In the genomic region with DNA sequence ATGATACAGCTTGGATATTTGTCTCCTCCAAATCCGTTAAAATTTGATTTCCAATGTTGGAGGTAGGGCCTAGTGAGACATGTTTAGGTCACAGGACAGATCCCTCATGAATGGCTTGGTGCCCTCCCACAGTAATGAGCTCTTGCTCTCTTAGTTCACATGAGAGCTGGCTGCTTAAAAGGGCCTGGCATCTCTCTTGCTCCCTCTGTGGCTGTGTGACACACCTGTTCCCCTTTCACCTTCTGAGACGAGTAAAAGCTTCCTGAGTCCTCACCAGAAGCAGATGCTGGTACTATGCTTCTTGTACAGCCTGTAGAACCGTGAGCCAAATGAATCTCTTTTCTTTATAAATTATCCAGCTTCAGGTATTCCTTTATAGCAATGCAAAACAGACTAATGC, we compare ENCODE assay signal across 21 cellular contexts. TPM values are rescaled to one million over a fixed set of nuclear protein-coding genes. Genes with fewer than 3 reads are reported as not detected.
DNase-seq lines count a peak whose midpoint lies in the region; ATAC-seq and TF ChIP-seq lines count a peak whose summit lies in the region.
"Had no signal": no experiment of that assay in that cellular context is flagged by ENCODE, and none has a peak within 500 bp of the region (broad histone marks: within the 10 kb centered on the region; RNA-seq: fewer than 3 reads in every experiment).

No MANE protein-coding gene starts in this region.

- peaks cover 40% of the 10 kb centered on the region for H3K4me1 Mint-ChIP-seq in activated CD8-positive, alpha-beta T cell treated with anti-CD3 and anti-CD28 coated beads for 36 hours (ENCODE audit: low read depth)
- peaks cover 25% of the 10 kb centered on the region for H3K4me1 Mint-ChIP-seq in activated CD8-positive, alpha-beta T cell treated with anti-CD3 and anti-CD28 coated beads, Interleukin-2, amount 10 ng/mL, durations not matched to agents 7 days and 5 days (ENCODE audit: low read depth)

- no peak overlapping the region for H3K4me3 Mint-ChIP-seq in activated CD8-positive, alpha-beta T cell treated with anti-CD3 and anti-CD28 coated beads for 36 hours
- no peak overlapping the region for H3K4me3 Mint-ChIP-seq in activated CD8-positive, alpha-beta T cell treated with anti-CD3 and anti-CD28 coated beads, Interleukin-2, amount 10 ng/mL, durations not matched to agents 7 days and 5 days
- H3K4me3 Mint-ChIP-seq: stimulated activated naive CD8-positive, alpha-beta T cell treated with anti-CD3 and anti-CD28 coated beads, Interleukin-15, Interleukin-2, amounts not matched to agents 100 ng/mL and 50 ng/mL, for 24 hours had no signal

- H3K27ac Mint-ChIP-seq in activated CD8-positive, alpha-beta T cell treated with anti-CD3 and anti-CD28 coated beads for 36 hours: peak overlapping the region; percentile 48
- H3K27ac Mint-ChIP-seq in activated CD8-positive, alpha-beta T cell treated with anti-CD3 and anti-CD28 coated beads, Interleukin-2, amount 10 ng/mL, durations not matched to agents 7 days and 5 days: no peak overlapping the region
- H3K27ac Mint-ChIP-seq: stimulated activated naive CD8-positive, alpha-beta T cell treated with anti-CD3 and anti-CD28 coated beads, Interleukin-15, Interleukin-2, amounts not matched to agents 100 ng/mL and 50 ng/mL, for 24 hours had no signal

- H3K4me3 ChIP-seq in gastroesophageal sphincter (no peak overlapping the region), smooth muscle cell (no peak overlapping the region)
- H3K4me3 ChIP-seq: HAP-1, heart left ventricle, right atrium auricular region had no signal

- H3K27me3 ChIP-seq in gastroesophageal sphincter (no peaks in the 10 kb centered on the region), smooth muscle cell (ENCODE audit: low read depth) (no peaks in the 10 kb centered on the region)
- H3K27me3 ChIP-seq: heart left ventricle, right atrium auricular region had no signal

- TF ChIP-seq POLR2A in gastroesophageal sphincter (IDR thresholded peaks at IDR 0.05): no peak

- H3F3A ChIP-seq in smooth muscle cell (ENCODE audit: low read depth): peaks cover 18% of the 10 kb centered on the region

- H3K4me2 ChIP-seq in smooth muscle cell: no peak overlapping the region

- TF ChIP-seq EP300 in gastroesophageal sphincter (IDR thresholded peaks at IDR 0.05): no peak

- DNase-seq in activated CD8-positive, alpha-beta T cell treated with anti-CD3 and anti-CD28 coated beads for 36 hours: peak; percentile 27
- DNase-seq in activated CD8-positive, alpha-beta T cell treated with anti-CD3 and anti-CD28 coated beads, Interleukin-2, amount 10 ng/mL, durations not matched to agents 7 days and 5 days: no peak
- DNase-seq in HT-29 (ENCODE audit: low spot score) (peak; percentile 49), smooth muscle cell (lab: John Stamatoyannopoulos, UW; ENCODE audit: unreplicated experiment) (no peak), iPS-NIHi7 (ENCODE audit: extremely low spot score) (no peak)
- DNase-seq in stimulated activated CD4-positive, alpha-beta T cell treated with anti-CD3 and anti-CD28 coated beads, Interleukin-4, amount 100 ng/mL, for 1 hour: no peak
- DNase-seq: cortex of kidney, erythroblast, heart left ventricle, KG1, kidney glomerular epithelial cell, naive B cell, NCI-H146, NCI-H524 treated with DMSO at 0.1 percent for 48 hours had no signal

- no peak for ATAC-seq in activated CD8-positive, alpha-beta T cell treated with anti-CD3 and anti-CD28 coated beads for 36 hours
- ATAC-seq in activated CD8-positive, alpha-beta T cell treated with anti-CD3 and anti-CD28 coated beads, Interleukin-2, amount 10 ng/mL, durations not matched to agents 7 days and 5 days: no peak
- ATAC-seq in gastroesophageal sphincter (no peak), HG02798 (IDR thresholded peaks at IDR 0.05; ENCODE audit: poor library complexity, unreplicated experiment) (no peak)
- ATAC-seq: activated CD4-positive, CD25-positive, alpha-beta regulatory T cell treated with anti-CD3 and anti-CD28 coated beads, Interleukin-2, amount 50 U/mL, for 24 hours; heart left ventricle had no signal

- no peak overlapping the region for H3K9ac ChIP-seq in smooth muscle cell (ENCODE audit: low read depth)

- peaks cover 0 to 12% (median 0%) of the 10 kb centered on the region in 3 donors for H3K9me3 ChIP-seq in gastroesophageal sphincter
- H3K9me3 ChIP-seq in smooth muscle cell (replicated peaks; ENCODE audit: low read depth): no peaks in the 10 kb centered on the region
- H3K9me3 ChIP-seq: HAP-1 had no signal

- H3K27ac ChIP-seq in gastroesophageal sphincter (peak overlapping the region in 3 of 4 donors; percentile 83 to 99 (median 98)), smooth muscle cell (ENCODE audit: low read depth) (peak overlapping the region; percentile 90)

- H2AFZ ChIP-seq in smooth muscle cell (ENCODE audit: low read depth): no peak overlapping the region

- H3K4me1 ChIP-seq in gastroesophageal sphincter (peaks cover 8 to 58% (median 17%) of the 10 kb centered on the region in 3 donors), smooth muscle cell (ENCODE audit: low read depth) (peaks cover 22% of the 10 kb centered on the region)

- peaks cover 21% of the 10 kb centered on the region for H3K36me3 Mint-ChIP-seq in activated CD8-positive, alpha-beta T cell treated with anti-CD3 and anti-CD28 coated beads for 36 hours (ENCODE audit: low read depth)
- H3K36me3 Mint-ChIP-seq in activated CD8-positive, alpha-beta T cell treated with anti-CD3 and anti-CD28 coated beads, Interleukin-2, amount 10 ng/mL, durations not matched to agents 7 days and 5 days (ENCODE audit: low read depth): peaks cover 18% of the 10 kb centered on the region

- H4K20me1 ChIP-seq in smooth muscle cell (ENCODE audit: low read depth): peaks cover 5% of the 10 kb centered on the region

- intact Hi-C loops in activated CD8-positive, alpha-beta T cell treated with anti-CD3 and anti-CD28 coated beads for 36 hours (cut with micrococcal nuclease): no loop called here

- peaks cover 49% of the 10 kb centered on the region for H3K79me2 ChIP-seq in smooth muscle cell (ENCODE audit: low read depth)

- peaks cover 20% of the 10 kb centered on the region for H3K9me3 Mint-ChIP-seq in activated CD8-positive, alpha-beta T cell treated with anti-CD3 and anti-CD28 coated beads for 36 hours
- H3K9me3 Mint-ChIP-seq in activated CD8-positive, alpha-beta T cell treated with anti-CD3 and anti-CD28 coated beads, Interleukin-2, amount 10 ng/mL, durations not matched to agents 7 days and 5 days (ENCODE audit: insufficient read depth): peaks cover 13% of the 10 kb centered on the region

- CTCF ChIA-PET in activated CD8-positive, alpha-beta T cell treated with anti-CD3 and anti-CD28 coated beads for 36 hours (lab: Charles Lee): interaction anchor here (0.8 to 3.7 kb wide), 8 partner anchors 11 to 243 kb away, joined by 3 to 24 read pairs (median 6); no protein-coding TSS in a partner anchor
- CTCF ChIA-PET in activated CD8-positive, alpha-beta T cell treated with anti-CD3 and anti-CD28 coated beads, Interleukin-2, amount 10 ng/mL, durations not matched to agents 7 days and 5 days (lab: Charles Lee): interaction anchor here (0.6 to 2.9 kb wide), 6 partner anchors 10 to 924 kb away, joined by 3 to 9 read pairs (median 3); no protein-coding TSS in a partner anchor

- peaks cover 0 to 4% of the 10 kb centered on the region in 2 donors for H3K36me3 ChIP-seq in gastroesophageal sphincter
- H3K36me3 ChIP-seq in smooth muscle cell (ENCODE audit: low read depth): no peaks in the 10 kb centered on the region

- 80% methylated on average over 3 of the region's 3 CpGs; no CpG with 5 or more reads in 1 of the 2 donors for WGBS in gastroesophageal sphincter (ENCODE audit: low coverage in 1 of 2), 2 donors
- 85% methylated on average over 3 of the region's 3 CpGs for WGBS in smooth muscle cell (ENCODE audit: low lambda C conversion rate)

- no peaks in the 10 kb centered on the region for H3K27me3 Mint-ChIP-seq in activated CD8-positive, alpha-beta T cell treated with anti-CD3 and anti-CD28 coated beads for 36 hours
- no peaks in the 10 kb centered on the region for H3K27me3 Mint-ChIP-seq in activated CD8-positive, alpha-beta T cell treated with anti-CD3 and anti-CD28 coated beads, Interleukin-2, amount 10 ng/mL, durations not matched to agents 7 days and 5 days (ENCODE audit: low read depth)
- H3K27me3 Mint-ChIP-seq: naive B cell; stimulated activated naive CD8-positive, alpha-beta T cell treated with anti-CD3 and anti-CD28 coated beads, Interleukin-15, Interleukin-2, amounts not matched to agents 100 ng/mL and 50 ng/mL, for 24 hours had no signal

- TF ChIP-seq CTCF in activated CD8-positive, alpha-beta T cell treated with anti-CD3 and anti-CD28 coated beads for 36 hours (IDR thresholded peaks at IDR 0.05): no peak
- TF ChIP-seq CTCF in gastroesophageal sphincter (IDR thresholded peaks at IDR 0.05) (no peak), smooth muscle cell (IDR thresholded peaks at IDR 0.05; ENCODE audit: borderline replicate concordance, insufficient read depth, poor library complexity, severe bottlenecking) (no peak)

- POLR2A ChIA-PET in activated CD8-positive, alpha-beta T cell treated with anti-CD3 and anti-CD28 coated beads for 36 hours (lab: Charles Lee): interaction anchor here (0.5 to 1.5 kb wide), 4 partner anchors 16 to 170 kb away, joined by 3 to 4 read pairs (median 3); no protein-coding TSS in a partner anchor
- POLR2A ChIA-PET in activated CD8-positive, alpha-beta T cell treated with anti-CD3 and anti-CD28 coated beads, Interleukin-2, amount 10 ng/mL, durations not matched to agents 7 days and 5 days (lab: Charles Lee): no interaction called here

RNA-seq across cellular contexts. Expression of a gene that starts 3.5 kb away (rescaled TPM):
- total RNA-seq in activated CD8-positive, alpha-beta T cell treated with anti-CD3 and anti-CD28 coated beads for 36 hours: 1 to 10 TPM; 6.6 to 7.2 TPM
- 1 to 10 TPM; 3.4 to 3.8 TPM for total RNA-seq in activated CD8-positive, alpha-beta T cell treated with anti-CD3 and anti-CD28 coated beads, Interleukin-2, amount 10 ng/mL, durations not matched to agents 7 days and 5 days
- total RNA-seq in HT-29 (2014; rRNA removed; shearing (Covaris generic)): 37.3 and 44.2 TPM in 2 replicates
- total RNA-seq in gastroesophageal sphincter: 10 to 100 TPM; 19.1 to 41.9 (median 25.5) TPM
- 8.8 and 13.6 TPM in 2 replicates for total RNA-seq in smooth muscle cell
- 15.4 and 22.4 TPM in 2 replicates for polyA plus RNA-seq in smooth muscle cell

RNA-seq across cellular contexts. Expression of a gene that starts 45.6 kb away (rescaled TPM):
- not detected for total RNA-seq in activated CD8-positive, alpha-beta T cell treated with anti-CD3 and anti-CD28 coated beads for 36 hours
- total RNA-seq in activated CD8-positive, alpha-beta T cell treated with anti-CD3 and anti-CD28 coated beads, Interleukin-2, amount 10 ng/mL, durations not matched to agents 7 days and 5 days: not detected
- total RNA-seq in HT-29 (2014; rRNA removed; shearing (Covaris generic)): 0.34 TPM in 1 of 2 replicates, not detected in the other
- total RNA-seq in gastroesophageal sphincter: under 1 TPM in 1 of 4 donors, not detected in 3; 0.81 TPM
- total RNA-seq in smooth muscle cell: not detected in 2 replicates
- not detected in 2 replicates for polyA plus RNA-seq in smooth muscle cell
- total RNA-seq: T-helper 1 cell treated with Interleukin-12 subunit alpha and Interleukin-12 subunit beta and Interleukin-4 antibody, amounts not matched to agents 30 ng/mL and 1 ng/mL, for 36 hours had no signal

RNA-seq across cellular contexts. Expression of a gene that starts 55.5 kb away (rescaled TPM):
- total RNA-seq in activated CD8-positive, alpha-beta T cell treated with anti-CD3 and anti-CD28 coated beads for 36 hours: 100 to 1,000 TPM; 214 to 215 TPM
- 100 to 1,000 TPM; 252 to 274 TPM for total RNA-seq in activated CD8-positive, alpha-beta T cell treated with anti-CD3 and anti-CD28 coated beads, Interleukin-2, amount 10 ng/mL, durations not matched to agents 7 days and 5 days
- not detected in 2 replicates for total RNA-seq in HT-29 (2014; rRNA removed; shearing (Covaris generic))
- under 1 TPM; 0.31 to 0.62 (median 0.44) TPM for total RNA-seq in gastroesophageal sphincter
- not detected in 2 replicates for total RNA-seq in smooth muscle cell
- 0.10 and 0.72 TPM in 2 replicates for polyA plus RNA-seq in smooth muscle cell

Comparison
In these comparisons a context has a peak if more than half of its experiments do, and no peak if none do; other contexts are left out.
1. DNase-seq: peak in activated CD8-positive, alpha-beta T cell treated with anti-CD3 and anti-CD28 coated beads for 36 hours (single experiment) and HT-29 (single experiment); none in activated CD8-positive, alpha-beta T cell treated with anti-CD3 and anti-CD28 coated beads, Interleukin-2, amount 10 ng/mL, durations not matched to agents 7 days and 5 days (single experiment), smooth muscle cell (single experiment), iPS-NIHi7 (single experiment) and stimulated activated CD4-positive, alpha-beta T cell treated with anti-CD3 and anti-CD28 coated beads, Interleukin-4, amount 100 ng/mL, for 1 hour (single experiment).
2. RNA of a gene that starts 55.5 kb away (total RNA-seq): 252 to 274 TPM in activated CD8-positive, alpha-beta T cell treated with anti-CD3 and anti-CD28 coated beads, Interleukin-2, amount 10 ng/mL, durations not matched to agents 7 days and 5 days and 214 to 215 TPM in activated CD8-positive, alpha-beta T cell treated with anti-CD3 and anti-CD28 coated beads for 36 hours; 0.31 to 0.62 TPM in gastroesophageal sphincter, not detected in HT-29 and not detected in smooth muscle cell; every median in the first group is over 100 times any median in the second.